Comparison of ENCODE assay signal across 18 cellular contexts in the genomic region with DNA sequence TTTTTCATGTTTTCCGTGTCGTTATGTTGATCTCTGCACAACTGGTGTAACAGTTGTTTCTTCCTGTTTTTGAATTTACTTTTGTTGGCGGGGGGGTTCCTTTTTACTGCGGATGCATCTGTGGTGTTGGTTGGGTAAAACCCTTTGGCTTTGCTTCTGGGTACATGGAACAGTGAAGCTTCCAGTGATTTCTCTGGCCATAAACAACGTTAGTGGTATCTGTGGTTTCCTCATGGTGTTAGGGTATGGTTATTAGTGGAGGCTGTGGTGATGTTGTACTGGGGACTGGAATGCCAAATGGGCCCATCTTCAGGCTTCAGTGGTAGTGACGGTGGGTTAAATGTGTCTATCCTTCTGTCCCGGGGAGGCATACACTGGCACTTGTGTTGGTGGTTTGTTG.
A peak's percentile ranks its signal among the peaks of the same experiment; 100 is the strongest.
DNase-seq lines count a peak whose midpoint lies in the region; FAIRE-seq and TF ChIP-seq lines count a peak whose summit lies in the region.
"Had no signal": no experiment of that assay in that cellular context is flagged by ENCODE, and none has a peak within 500 bp of the region (broad histone marks: within the 10 kb centered on the region; RNA-seq: fewer than 3 reads in every experiment).

No MANE protein-coding gene starts in this region.

- H3K36me3 Mint-ChIP-seq in H9 (ENCODE audit: insufficient read depth in 1 of 3, low read depth in 3 of 3) (no peaks in the 10 kb centered on the region), neural crest cell (ENCODE audit: low read depth) (no peaks in the 10 kb centered on the region)
- H3K36me3 Mint-ChIP-seq: CD14-positive monocyte; CD4-positive, alpha-beta memory T cell had no signal

- CTCF ChIA-PET in H1 (lab: Charles Lee; ENCODE audit: partially characterized antibody): no interaction called here

- H3K18ac ChIP-seq in H9 (ENCODE audit: insufficient read length, low read depth, low read length) (no peak overlapping the region), H1 (ENCODE audit: extremely low read depth, low read length) (no peak overlapping the region)

- no peak overlapping the region for H2AFZ ChIP-seq in H9 (ENCODE audit: low read length)
- H2AFZ ChIP-seq in H1 (ENCODE audit: low read length): 0 out of 2 replicates have a peak overlapping the region, but pooled peaks have one; percentile 62
- H2AFZ ChIP-seq: GM23338 had no signal

- H4K5ac ChIP-seq in H9 (ENCODE audit: insufficient read length, low read depth, low read length) (no peak overlapping the region), H1 (ENCODE audit: insufficient read length, low read depth, low read length) (no peak overlapping the region)

- TF ChIP-seq CTCF in H9 (conservative IDR thresholded peaks at IDR 0.05) (no peak), H1 (IDR thresholded peaks at IDR 0.05; ENCODE audit: control extremely low read depth in 1 of 3, insufficient read depth in 1 of 3, low read depth in 1 of 3, low read length in 3 of 3) (no peak), neural crest cell (conservative IDR thresholded peaks at IDR 0.05) (no peak)

- H2BK5ac ChIP-seq in H9 (ENCODE audit: insufficient read length, low read length): no peak overlapping the region
- H2BK5ac ChIP-seq in H1 (ENCODE audit: low read depth, low read length): no peak overlapping the region

- H3K27me3 Mint-ChIP-seq in H9 (ENCODE audit: low read depth) (no peaks in the 10 kb centered on the region), neural crest cell (ENCODE audit: low read depth) (peaks cover 2% of the 10 kb centered on the region)
- H3K27me3 Mint-ChIP-seq: CD4-positive, alpha-beta memory T cell had no signal

- no peak overlapping the region for H2AK5ac ChIP-seq in H9 (ENCODE audit: insufficient read length, low read length)
- H2AK5ac ChIP-seq in H1 (ENCODE audit: low read depth, low read length): no peak overlapping the region

- H3K4me1 Mint-ChIP-seq in H9 (no peaks in the 10 kb centered on the region), neural crest cell (no peaks in the 10 kb centered on the region)
- H3K4me1 Mint-ChIP-seq: CD14-positive monocyte; CD4-positive, alpha-beta memory T cell; GM23338 had no signal

- H3K36me3 ChIP-seq in H1 (ENCODE audit: control insufficient read depth in 2 of 4, insufficient read depth in 4 of 4, low read length in 3 of 4): no peaks in the 10 kb centered on the region
- H3K36me3 ChIP-seq: BE2C had no signal

- H3K23ac ChIP-seq in H9 (ENCODE audit: insufficient read length, low read depth, low read length) (no peak overlapping the region), H1 (ENCODE audit: insufficient read length) (no peak overlapping the region)

- H3K56ac ChIP-seq in H9 (ENCODE audit: insufficient read length, low read depth, low read length): no peak overlapping the region
- no peak overlapping the region for H3K56ac ChIP-seq in H1 (replicated peaks; ENCODE audit: insufficient read length, low read depth, low read length)

- no peak for TF ChIP-seq POLR2A in H1 (IDR thresholded peaks at IDR 0.05; ENCODE audit: control extremely low read depth in 1 of 2, low read depth in 2 of 2, low read length in 2 of 2)

- H2BK15ac ChIP-seq in H9 (ENCODE audit: low read depth, low read length) (no peak overlapping the region), H1 (ENCODE audit: low read length) (no peak overlapping the region)

- H3T11ph ChIP-seq in H9 (ENCODE audit: low read length): no peak overlapping the region

- H4K20me1 ChIP-seq in H9 (ENCODE audit: control insufficient read depth, insufficient read depth, insufficient read length): no peaks in the 10 kb centered on the region
- H4K20me1 ChIP-seq in H1 (replicated peaks in 1 of 2; ENCODE audit: control insufficient read depth in 1 of 2, insufficient read depth in 2 of 2, low read length in 2 of 2): no peaks in the 10 kb centered on the region

- no peak overlapping the region for H3K14ac ChIP-seq in H9 (ENCODE audit: insufficient read depth, low read length)
- H3K14ac ChIP-seq in H1 (ENCODE audit: insufficient read length): no peak overlapping the region

- H2BK120ac ChIP-seq in H9 (ENCODE audit: low read depth, low read length, poor library complexity, severe bottlenecking): no peak overlapping the region
- no peak overlapping the region for H2BK120ac ChIP-seq in H1 (replicated peaks; ENCODE audit: low read depth, low read length)

- H3K79me1 ChIP-seq in H9 (ENCODE audit: insufficient read depth, low read depth, low read length, poor library complexity, severe bottlenecking) (no peaks in the 10 kb centered on the region), H1 (ENCODE audit: low read depth, low read length) (no peaks in the 10 kb centered on the region)

- DNase-seq in H9 (no peak), MV-4-11 (lab: John Stamatoyannopoulos, UW) (peak; percentile 50), H1 (ENCODE audit: low read depth in 1 of 2, low spot score in 2 of 2) (no peak), neural crest cell (ENCODE audit: low read depth, low spot score) (no peak), Kasumi-1 (lab: John Stamatoyannopoulos, UW) (no peak), GM19240 (ENCODE audit: insufficient read length, low spot score) (no peak)
- DNase-seq in stimulated activated CD4-positive, alpha-beta T cell treated with anti-CD3 and anti-CD28 coated beads, Interleukin-12 subunit alpha, Interleukin-12 subunit beta, amount 100 ng/mL, for 4 hours: no peak
- DNase-seq: ACHN; BE2C; CD4-positive, alpha-beta memory T cell; DMS153; DMS79; GDM1; H7 had no signal

- TF ChIP-seq RAD21 in H1 (IDR thresholded peaks at IDR 0.05 in 1 of 2, conservative IDR thresholded peaks at IDR 0.05 in 1 of 2; ENCODE audit: low read depth in 2 of 2, low read length in 2 of 2): no peak

- H3K4me1 ChIP-seq in H9 (ENCODE audit: insufficient read depth, low read length) (no peaks in the 10 kb centered on the region), H1 (replicated peaks in 1 of 4; ENCODE audit: control insufficient read depth in 3 of 4, insufficient read depth in 4 of 4, low read length in 3 of 4) (no peaks in the 10 kb centered on the region)
- H3K4me1 ChIP-seq: BE2C had no signal

- no peaks in the 10 kb centered on the region for H3K27me3 ChIP-seq in H9 (ENCODE audit: insufficient read depth, low read length)
- no peaks in the 10 kb centered on the region for H3K27me3 ChIP-seq in H1 (replicated peaks in 1 of 4; ENCODE audit: control insufficient read depth in 3 of 4, extremely low read depth in 1 of 4, insufficient read depth in 3 of 4, low read length in 3 of 4)
- H3K27me3 ChIP-seq: BE2C had no signal

- peak overlapping the region; percentile 62 for H2BK12ac ChIP-seq in H9 (ENCODE audit: insufficient read length, low read depth, low read length)
- H2BK12ac ChIP-seq in H1 (ENCODE audit: low read depth, low read length): no peak overlapping the region

- H3K4me3 Mint-ChIP-seq in H9: no peak overlapping the region
- H3K4me3 Mint-ChIP-seq in neural crest cell: no peak overlapping the region
- H3K4me3 Mint-ChIP-seq: CD14-positive monocyte; CD4-positive, alpha-beta memory T cell; GM23338 had no signal

- H3K23me2 ChIP-seq in H9 (ENCODE audit: insufficient read length, low read depth, low read length, poor library complexity, severe bottlenecking) (no peaks in the 10 kb centered on the region), H1 (ENCODE audit: low read depth, low read length) (no peaks in the 10 kb centered on the region)

- H3K9me3 ChIP-seq in H9 (ENCODE audit: control insufficient read depth, low read depth, low read length): no peaks in the 10 kb centered on the region
- H3K9me3 ChIP-seq in H1 (ENCODE audit: insufficient read depth in 2 of 2, low read depth in 1 of 2, low read length in 1 of 2): no peaks in the 10 kb centered on the region
- H3K9me3 ChIP-seq: BE2C had no signal

- H4K91ac ChIP-seq in H9 (ENCODE audit: insufficient read length, low read depth, low read length): no peak overlapping the region
- no peak overlapping the region for H4K91ac ChIP-seq in H1 (replicated peaks; ENCODE audit: insufficient read length, low read length)

- TF ChIP-seq EP300 in H1 (IDR thresholded peaks at IDR 0.05; ENCODE audit: borderline replicate concordance in 1 of 2, low read depth in 2 of 2, low read length in 2 of 2): no peak

- FAIRE-seq in H1 (lab: Jason Lieb, UNC): no peak
- FAIRE-seq: GM12892, GM18507 had no signal

- H2BK20ac ChIP-seq in H9 (ENCODE audit: low read depth, low read length, poor library complexity, severe bottlenecking): no peak overlapping the region
- no peak overlapping the region for H2BK20ac ChIP-seq in H1 (ENCODE audit: low read length)

- no peak overlapping the region for H3K4ac ChIP-seq in H9 (ENCODE audit: low read depth, low read length)
- H3K4ac ChIP-seq in H1 (replicated peaks; ENCODE audit: insufficient read length, low read depth, low read length): no peak overlapping the region

- POLR2A ChIA-PET in H1 (lab: Charles Lee; ENCODE audit: partially characterized antibody): no interaction called here

- 0 out of 7 replicates have a peak overlapping the region, but pooled peaks of 1 of the 3 experiments have one; percentile 29 for H3K27ac Mint-ChIP-seq in H9
- peak overlapping the region; percentile 65 for H3K27ac Mint-ChIP-seq in neural crest cell (ENCODE audit: unreplicated experiment)
- H3K27ac Mint-ChIP-seq: CD14-positive monocyte; CD4-positive, alpha-beta memory T cell; GM23338 had no signal

- H3K4me2 ChIP-seq in H9 (ENCODE audit: insufficient read depth, insufficient read length, low read length): no peak overlapping the region
- no peak overlapping the region for H3K4me2 ChIP-seq in H1 (ENCODE audit: insufficient read depth in 1 of 2, low read depth in 2 of 2, low read length in 2 of 2)
- H3K4me2 ChIP-seq: GM23338 had no signal

- no peak overlapping the region for H4K8ac ChIP-seq in H9 (replicated peaks; ENCODE audit: insufficient read length, low read depth, low read length)
- H4K8ac ChIP-seq in H1 (ENCODE audit: extremely low read depth, insufficient read depth, low read length): no peak overlapping the region

- H3K4me3 ChIP-seq in H1 (ENCODE audit: extremely low read depth in 1 of 4, insufficient read depth in 2 of 4, low read depth in 3 of 4, low read length in 4 of 4): no peak overlapping the region
- H3K4me3 ChIP-seq: GM23338 had no signal

- H3K79me2 ChIP-seq in H9 (ENCODE audit: insufficient read depth, low read length) (no peaks in the 10 kb centered on the region), H1 (ENCODE audit: control insufficient read depth in 1 of 2, insufficient read depth in 2 of 2, low read length in 2 of 2) (no peaks in the 10 kb centered on the region)

- WGBS in H9 (ENCODE audit: extremely low coverage, insufficient read length, low lambda C conversion rate): no CpG with 5 or more reads among the region's 7 CpGs
- WGBS in H1 (ENCODE audit: extremely low coverage in 1 of 2, insufficient coverage in 1 of 2, insufficient read length in 1 of 2, insufficient replicate concordance in 2 of 2, low coverage in 1 of 2, low lambda C conversion rate in 2 of 2, missing lambda C conversion rate in 1 of 2), 2 experiments: 87% methylated on average over 7 of the region's 7 CpGs; no CpG with 5 or more reads in 1 of the 2 experiments

- H3K27ac ChIP-seq in H9 (ENCODE audit: insufficient read length, low read depth, low read length) (no peak overlapping the region), H1 (ENCODE audit: low read depth, low read length) (no peak overlapping the region; the same call in 1 of the 2 replicates)

- H3K9ac ChIP-seq in H9 (ENCODE audit: extremely low read depth, insufficient read length, low read length) (no peak overlapping the region), H1 (replicated peaks in 1 of 4; ENCODE audit: extremely low read depth in 1 of 4, low read depth in 3 of 4, low read length in 3 of 4) (no peak overlapping the region; a peak in 1 of 7 replicates)

- H3K9me3 Mint-ChIP-seq in H9: no peaks in the 10 kb centered on the region
- no peaks in the 10 kb centered on the region for H3K9me3 Mint-ChIP-seq in neural crest cell
- H3K9me3 Mint-ChIP-seq: GM23338 had no signal
